8 cellular contexts compared by ENCODE assay signal in the genomic region with DNA sequence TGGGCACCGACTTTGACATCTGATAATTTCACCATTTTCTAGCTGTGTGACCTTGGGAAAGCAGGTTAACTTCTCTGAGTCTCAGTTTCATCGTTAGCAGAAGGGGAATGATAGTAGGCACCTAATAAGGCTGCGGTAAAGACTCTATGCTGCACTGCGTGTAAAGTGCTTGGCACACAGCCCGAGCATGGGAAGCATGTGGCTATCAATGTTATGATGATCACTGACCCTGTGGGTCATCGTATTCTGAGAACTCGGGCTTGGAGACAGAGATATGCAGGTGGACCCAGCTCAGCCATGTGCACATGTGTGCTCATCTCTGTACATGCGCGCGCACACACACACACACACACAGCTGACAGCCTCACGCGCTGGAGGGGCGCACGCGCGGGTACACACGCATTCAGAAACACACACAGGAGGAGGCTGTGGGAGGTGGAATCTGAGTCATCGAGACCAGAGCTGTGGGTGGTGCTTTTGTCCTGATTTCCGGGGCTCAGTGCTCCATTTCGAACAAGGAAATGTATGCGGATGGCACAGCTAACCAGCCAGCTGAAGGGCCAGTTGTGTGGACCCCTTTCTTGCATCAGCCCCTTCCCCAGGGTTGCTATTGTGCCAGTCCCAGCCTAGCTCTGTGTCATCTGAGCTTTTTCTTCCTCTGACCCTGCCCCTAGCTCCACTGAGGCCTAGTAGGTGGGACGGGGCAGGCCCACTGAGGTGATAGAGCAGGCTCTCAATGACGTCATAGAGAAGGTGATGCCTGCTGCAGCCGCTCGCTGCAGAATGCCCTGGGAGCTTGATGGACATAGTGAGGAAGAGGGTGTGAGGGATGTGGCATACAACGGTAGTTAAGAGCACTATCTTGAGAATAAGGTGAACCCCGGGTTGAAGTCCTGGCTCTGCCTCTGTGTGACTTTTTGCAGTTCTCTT. TPM values are rescaled to one million over a fixed set of nuclear protein-coding genes. Genes with fewer than 3 reads are reported as not detected.
DNase-seq lines count a peak whose midpoint lies in the region; ATAC-seq and TF ChIP-seq lines count a peak whose summit lies in the region.

No MANE protein-coding gene starts in this region.

- H3K4me3 ChIP-seq in OCI-LY7 (ENCODE audit: low read depth, low read length, poor library complexity, severe bottlenecking), result no peak overlapping the region

- BruUV-seq in OCI-LY7 (replicated peaks; lab: Mats Ljungman, UMichigan), result no TSS peak

- TF ChIP-seq CTCF in OCI-LY7 (conservative IDR thresholded peaks at IDR 0.05; ENCODE audit: low read length) (no peak), omental fat pad (IDR thresholded peaks at IDR 0.05) (no peak)

- POLR2A ChIA-PET in OCI-LY7 (lab: Charles Lee), result no interaction called here

- no peaks in the 10 kb centered on the region for H3K79me2 ChIP-seq in OCI-LY7 (ENCODE audit: insufficient read depth, low read depth, low read length)

- no peaks in the 10 kb centered on the region for H4K20me1 ChIP-seq in OCI-LY7 (ENCODE audit: insufficient read depth, low read length)

- H3K9me3 ChIP-seq in OCI-LY7 (ENCODE audit: low read length), result no peaks in the 10 kb centered on the region

- no peaks in the 10 kb centered on the region for H3K9me2 ChIP-seq in OCI-LY7 (ENCODE audit: insufficient read depth, low read length)

- no peaks in the 10 kb centered on the region for H3K36me3 ChIP-seq in OCI-LY7 (ENCODE audit: insufficient read depth, low read length)

- H3K4me2 ChIP-seq in OCI-LY7 (ENCODE audit: low read length), result 0 out of 2 replicates have a peak overlapping the region, but pooled peaks have one; percentile 73

- ATAC-seq in omental fat pad (ENCODE audit: low FRiP score), result no peak

- peaks cover 16% of the 10 kb centered on the region for H3K4me1 ChIP-seq in OCI-LY7 (ENCODE audit: insufficient read depth, low read length, poor library complexity, severe bottlenecking)

- intact Hi-C loops in OCI-LY7 (cut with micrococcal nuclease; ENCODE audit: unreplicated experiment) (loop anchor here (1.0 to 5.0 kb wide), 6 partner anchors 101 to 450 kb away; no protein-coding TSS in a partner anchor), head of caudate nucleus (cut with DNase I) (loop anchor here (2.0 to 5.0 kb wide), 3 partner anchors 189 to 449 kb away; no protein-coding TSS in a partner anchor)

- H2AFZ ChIP-seq in OCI-LY7 (ENCODE audit: low read length), result no peak overlapping the region

- no peak overlapping the region for H3K27ac ChIP-seq in OCI-LY7 (ENCODE audit: low read depth, low read length, poor library complexity, severe bottlenecking)

- DNase-seq in OCI-LY7 (ENCODE audit: low spot score) (no peak), head of caudate nucleus (peak; percentile 47 to 92 (median 78)), NCI-H1048 (lab: John Stamatoyannopoulos, UW) (no peak), 8988T (no peak), omental fat pad (ENCODE audit: low spot score) (no peak)
- peak; percentile 69 for DNase-seq in activated CD8-positive, alpha-beta memory T cell treated with anti-CD3 and anti-CD28 coated beads, Interleukin-2, amount 50 U/mL, for 4 hours
- DNase-seq in stimulated activated CD8-positive, alpha-beta memory T cell treated with anti-CD3 and anti-CD28 coated beads, Interleukin-4, amount 100 ng/mL, for 24 hours (ENCODE audit: low read depth), result peak; percentile 55
- no peak for DNase-seq in effector CD8-positive, alpha-beta T cell (lab: John Stamatoyannopoulos, UW)

- CTCF ChIA-PET in OCI-LY7 (lab: Charles Lee; ENCODE audit: unreplicated experiment), result interaction anchor here (2.2 kb wide), 1 partner anchor 268 kb away, joined by 16 read pairs; no protein-coding TSS in a partner anchor

RNA-seq across cellular contexts. Expression of gene ARAP3, which starts 11.2 kb away (rescaled TPM):
- not detected in 2 replicates for total RNA-seq in OCI-LY7 (2014; rRNA removed; shearing (Covaris generic))
- not detected in 2 replicates for total RNA-seq in OCI-LY7 (2022)
- 10 to 100 TPM in 1 of 4 donors, 1 to 10 TPM in 3; 2.6 to 36.1 (median 9.1) TPM for total RNA-seq in omental fat pad

RNA-seq across cellular contexts. Expression of gene FCHSD1, which starts 42.0 kb away (rescaled TPM):
- total RNA-seq in OCI-LY7 (2014; rRNA removed; shearing (Covaris generic)), result 31.9 and 49.0 TPM in 2 replicates
- 55.3 and 60.8 TPM in 2 replicates for total RNA-seq in OCI-LY7 (2022)
- total RNA-seq in omental fat pad, result 10 to 100 TPM; 11.2 to 19.7 (median 15.5) TPM

RNA-seq across cellular contexts. Expression of gene RELL2, which starts 56.4 kb away (rescaled TPM):
- 28.0 and 29.8 TPM in 2 replicates for total RNA-seq in OCI-LY7 (2014; rRNA removed; shearing (Covaris generic))
- 37.9 and 43.1 TPM in 2 replicates for total RNA-seq in OCI-LY7 (2022)
- 1 to 10 TPM; 1.0 to 4.3 (median 2.9) TPM for total RNA-seq in omental fat pad

RNA-seq across cellular contexts. Expression of gene HDAC3, which starts 56.5 kb away (rescaled TPM):
- 78.8 and 85.4 TPM in 2 replicates for total RNA-seq in OCI-LY7 (2014; rRNA removed; shearing (Covaris generic))
- 83.6 and 85.3 TPM in 2 replicates for total RNA-seq in OCI-LY7 (2022)
- total RNA-seq in omental fat pad, result 10 to 100 TPM; 31.5 to 50.6 (median 38.5) TPM

Comparison
In these comparisons a context has a peak if more than half of its experiments do, and no peak if none do; other contexts are left out.
1. DNase-seq: peak in activated CD8-positive, alpha-beta memory T cell treated with anti-CD3 and anti-CD28 coated beads, Interleukin-2, amount 50 U/mL, for 4 hours (single experiment), head of caudate nucleus (42 of 42) and stimulated activated CD8-positive, alpha-beta memory T cell treated with anti-CD3 and anti-CD28 coated beads, Interleukin-4, amount 100 ng/mL, for 24 hours (single experiment); none in OCI-LY7 (single experiment), NCI-H1048 (single experiment), 8988T (single experiment), effector CD8-positive, alpha-beta T cell (single experiment) and omental fat pad (single experiment).
2. RNA of gene RELL2, which starts 56.4 kb away (total RNA-seq): 28.0 to 43.1 TPM in OCI-LY7; 1.0 to 4.3 TPM in omental fat pad; every median in the first group is over 4 times any median in the second.